ENCODE assay signal across 1 cellular context in genomic region chr9:96612105-96612965, GRCh38.
TF ChIP-seq lines count a peak whose summit lies in the region.

No MANE protein-coding gene starts in this region.

TF ChIP-seq in WTC11, 78 proteins besides CTCF, POLR2A, EP300 and RAD21 (continued from another document):
- no peak for TF ChIP-seq TP53 (CRISPR knock-in tag; IDR thresholded peaks at IDR 0.05)
- no peak for TF ChIP-seq NR2C2 (CRISPR knock-in tag; IDR thresholded peaks at IDR 0.05)
- no peak for TF ChIP-seq HMGXB4 (CRISPR knock-in tag; IDR thresholded peaks at IDR 0.05)
TF ChIP-seq in WTC11: peak in this region for 1.
